ENCODE assay signal across 8 cellular contexts in genomic region chr17:17280613-17281549, GRCh38. TPM values are rescaled to one million over a fixed set of nuclear protein-coding genes. Genes with fewer than 3 reads are reported as not detected.
DNase-seq lines count a peak whose midpoint lies in the region; TF ChIP-seq lines count a peak whose summit lies in the region.

Gene COPS3 (minus strand): TSS chr17:17281246. CDS start chr17:17281186, 60 bp downstream.

- no peak for TF ChIP-seq CTCF in subcutaneous adipose tissue (IDR thresholded peaks at IDR 0.05; ENCODE audit: low read depth)

- no peak within 1 kb of the TSS for H3K4ac ChIP-seq in neuronal stem cell (ENCODE audit: low read length)

- peak within 1 kb of the TSS; percentile 49 for H3K14ac ChIP-seq in neuronal stem cell (ENCODE audit: low read length)

- peaks cover 2 to 21% of the 10 kb centered on the region in 2 donors for H3K36me3 ChIP-seq in neuronal stem cell (replicated peaks in 1 of 2; ENCODE audit: control insufficient read depth in 2 of 2, insufficient read depth in 2 of 2, low read length in 2 of 2)

- CTCF ChIA-PET in HEK293T (lab: Yijun Ruan, JAX): no interaction called here

- H3K4me2 ChIP-seq in neuronal stem cell (ENCODE audit: insufficient read depth, low read length, poor library complexity, severe bottlenecking): peak within 1 kb of the TSS; percentile 67

- peaks cover 12% of the 10 kb centered on the region for H3K79me1 ChIP-seq in neuronal stem cell (ENCODE audit: low read depth, low read length)

- no peaks in the 10 kb centered on the region for H3K9me3 ChIP-seq in neuronal stem cell (replicated peaks in 1 of 2; ENCODE audit: control insufficient read depth in 2 of 2, insufficient read depth in 1 of 2, low read depth in 1 of 2, low read length in 2 of 2)

- H3K18ac ChIP-seq in neuronal stem cell (ENCODE audit: low read length): peak within 1 kb of the TSS; percentile 96

- H2BK12ac ChIP-seq in neuronal stem cell (ENCODE audit: low read length): no peak within 1 kb of the TSS

- peak within 1 kb of the TSS; percentile 80 to 99 for H3K4me3 ChIP-seq in neuronal stem cell (ENCODE audit: low read length in 2 of 2)

- peak within 1 kb of the TSS; percentile 79 for H2BK5ac ChIP-seq in neuronal stem cell (ENCODE audit: low read length)

- H3K23ac ChIP-seq in neuronal stem cell (ENCODE audit: low read depth, low read length, poor library complexity): peak within 1 kb of the TSS; percentile 36

- DNase-seq in GF-D8 (lab: John Stamatoyannopoulos, UW): peak; percentile 91
- DNase-seq in HEK293T (ENCODE audit: extremely low spot score): peak; percentile 98
- peak; percentile 96 for DNase-seq in MV-4-11 (lab: John Stamatoyannopoulos, UW)
- DNase-seq in SK-MEL-5 (ENCODE audit: low read depth, low spot score): peak; percentile 97
- peak; percentile 97 for DNase-seq in activated naive CD4-positive, alpha-beta T cell treated with Interleukin-2 at 50 U/mL for 16 hours
- peak; percentile 94 for DNase-seq in foreskin melanocyte
- peak; percentile 95 for DNase-seq in neuronal stem cell (ENCODE audit: low spot score)

- in situ Hi-C loops in SK-MEL-5 (cut with HindIII; ENCODE audit: low pct_unique_long_range_greater_than_20kb, low sequenced_read_pairs): no loop called here

- POLR2A ChIA-PET in HEK293T (lab: Yijun Ruan, JAX): interaction anchor here (0.7 to 4.8 kb wide), 15 partner anchors 8 to 842 kb away, joined by 3 to 61 read pairs (median 5); partner anchors contain the start of gene FLCN

- H3K27ac ChIP-seq in neuronal stem cell (replicated peaks; ENCODE audit: low read length): peak within 1 kb of the TSS; percentile 78

- peak within 1 kb of the TSS; percentile 94 for H2AFZ ChIP-seq in neuronal stem cell (ENCODE audit: low read length)

- peak within 1 kb of the TSS; percentile 81 for H2AK5ac ChIP-seq in neuronal stem cell (ENCODE audit: low read depth, low read length)

- peak within 1 kb of the TSS; percentile 86 for H2BK15ac ChIP-seq in neuronal stem cell (ENCODE audit: low read length)

- H2BK120ac ChIP-seq in neuronal stem cell (ENCODE audit: low read depth, low read length): no peak within 1 kb of the TSS

- WGBS in neuronal stem cell (ENCODE audit: extremely low coverage in 2 of 2, insufficient read length in 2 of 2, insufficient replicate concordance in 1 of 2), 2 donors: no CpG with 5 or more reads among the region's 80 CpGs

- H3K4me1 ChIP-seq in neuronal stem cell (ENCODE audit: control insufficient read depth in 2 of 2, insufficient read depth in 1 of 2, low read depth in 1 of 2, low read length in 2 of 2): peaks cover 2 to 6% of the 10 kb centered on the region in 2 donors

- H3K9ac ChIP-seq in neuronal stem cell (ENCODE audit: low read depth, low read length, poor library complexity): peak within 1 kb of the TSS; percentile 96

- H3K27me3 ChIP-seq in neuronal stem cell (ENCODE audit: control insufficient read depth in 3 of 3, insufficient read depth in 3 of 3, low read depth in 1 of 3, low read length in 3 of 3): no peaks in the 10 kb centered on the region

- no peak within 1 kb of the TSS for H4K91ac ChIP-seq in neuronal stem cell (ENCODE audit: low read depth, low read length, poor library complexity)

- no peak within 1 kb of the TSS for H4K8ac ChIP-seq in neuronal stem cell (ENCODE audit: low read depth, low read length)

TF ChIP-seq in HEK293T, 16 proteins besides CTCF, POLR2A, EP300 and RAD21:
- TF ChIP-seq ELF4 (IDR thresholded peaks at IDR 0.05) (peak; percentile 71; the same call in 1 of the 2 replicates), LEF1 (IDR thresholded peaks at IDR 0.05; ENCODE audit: borderline replicate concordance) (no peak), L3MBTL2 (conservative IDR thresholded peaks at IDR 0.05) (peak; percentile 96), NFRKB (IDR thresholded peaks at IDR 0.05) (peak; percentile 52; the same call in 1 of the 2 replicates), ARNT (IDR thresholded peaks at IDR 0.05) (no peak), PKNOX1 (IDR thresholded peaks at IDR 0.05) (peak; percentile 99)

RNA-seq across cellular contexts. Expression of gene COPS3, which starts in this region (rescaled TPM):
- 116 and 121 TPM in 2 replicates for total RNA-seq in SK-MEL-5 (2014; rRNA removed; shearing (Covaris generic))
- polyA plus RNA-seq in SK-MEL-5 (2015; cell fraction: cytosol; rRNA removed): 67.9 and 68.3 TPM in 2 replicates
- 34.0 and 57.1 TPM in 2 replicates for polyA plus RNA-seq in SK-MEL-5 (2015; cell fraction: nucleus; rRNA removed)
- polyA plus RNA-seq in neuronal stem cell (2013, experiment 1 of 2): 106 TPM
- 109 TPM for polyA plus RNA-seq in neuronal stem cell (2013, experiment 2 of 2)
- total RNA-seq in subcutaneous adipose tissue: 10 to 100 TPM; 43.6 to 63.8 (median 51.7) TPM

Comparison
In these comparisons a context has a peak if more than half of its experiments do, and no peak if none do; other contexts are left out.
1. Peak in every context shown above with its lines: DNase-seq, H3K4me3 ChIP-seq and H3K27ac ChIP-seq.